ENCODE assay signal across 22 cellular contexts in genomic region chr2:102318437-102318836, GRCh38. TPM values are rescaled to one million over a fixed set of nuclear protein-coding genes. Genes with fewer than 3 reads are reported as not detected.
"Had no signal": no experiment of that assay in that cellular context is flagged by ENCODE, and none has a peak within 500 bp of the region (broad histone marks: within the 10 kb centered on the region; RNA-seq: fewer than 3 reads in every experiment).

No MANE protein-coding gene starts in this region.

- H3K4me3 ChIP-seq: dorsolateral prefrontal cortex, gastrocnemius medialis, left lung, mucosa of descending colon, prostate gland, right atrium auricular region, sigmoid colon, suprapubic skin, transverse colon, upper lobe of right lung, uterus had no signal

- FAIRE-seq: colon had no signal

- H2AFZ ChIP-seq: parathyroid adenoma had no signal

- H3K4me1 ChIP-seq: gastrocnemius medialis, left lung, parathyroid adenoma, prostate gland, right atrium auricular region, sigmoid colon, suprapubic skin, transverse colon, upper lobe of right lung, uterus had no signal

- H3K27me3 ChIP-seq: gastrocnemius medialis, left lung, right atrium auricular region, sigmoid colon, suprapubic skin, transverse colon, upper lobe of right lung, uterus had no signal

- H3K9ac ChIP-seq: parathyroid adenoma had no signal

- ATAC-seq: gastrocnemius medialis; left cardiac atrium; left lung; stimulated activated memory B cell treated with anti-CD40 and anti-IgM and Interleukin-4, amounts not matched to agents 10 μg/mL and 1 μg/mL and 100 μg/mL, for 72 hours; upper lobe of right lung had no signal

- H3K79me2 ChIP-seq: parathyroid adenoma had no signal

- H3K36me3 ChIP-seq: gastrocnemius medialis, left lung, prostate gland, right atrium auricular region, sigmoid colon, suprapubic skin, transverse colon, upper lobe of right lung, uterus had no signal

- H3K27ac ChIP-seq: dorsolateral prefrontal cortex, gastrocnemius medialis, left lung, parathyroid adenoma, prostate gland, right atrium auricular region, sigmoid colon, suprapubic skin, transverse colon, upper lobe of right lung, uterus had no signal

- DNase-seq: dorsolateral prefrontal cortex; effector CD4-positive, alpha-beta T cell; gastrocnemius medialis; head of caudate nucleus; left cardiac atrium; left lung; mesenchymal stem cell; mucosa of descending colon; naive B cell; sigmoid colon; stimulated activated CD4-positive, alpha-beta T cell treated with anti-CD3 and anti-CD28 coated beads, Interleukin-2, amount 100 ng/mL, for 24 hours; stimulated activated CD4-positive, alpha-beta T cell treated with anti-CD3 and anti-CD28 coated beads, Interleukin-4, amount 100 ng/mL, for 4 hours; transverse colon; upper lobe of right lung; uterus had no signal

- H3K9me3 ChIP-seq: gastrocnemius medialis, left lung, mucosa of descending colon, prostate gland, right atrium auricular region, sigmoid colon, suprapubic skin, transverse colon, upper lobe of right lung, uterus had no signal

RNA-seq across cellular contexts. Expression of gene IL1RL1, which starts 7.1 kb away (rescaled TPM):
- total RNA-seq: neural crest cell had no signal

RNA-seq across cellular contexts. Expression of gene IL18R1, which starts 37.2 kb away (rescaled TPM):
- total RNA-seq: neural crest cell had no signal
